ENCODE assay signal across 8 cellular contexts in the genomic region with DNA sequence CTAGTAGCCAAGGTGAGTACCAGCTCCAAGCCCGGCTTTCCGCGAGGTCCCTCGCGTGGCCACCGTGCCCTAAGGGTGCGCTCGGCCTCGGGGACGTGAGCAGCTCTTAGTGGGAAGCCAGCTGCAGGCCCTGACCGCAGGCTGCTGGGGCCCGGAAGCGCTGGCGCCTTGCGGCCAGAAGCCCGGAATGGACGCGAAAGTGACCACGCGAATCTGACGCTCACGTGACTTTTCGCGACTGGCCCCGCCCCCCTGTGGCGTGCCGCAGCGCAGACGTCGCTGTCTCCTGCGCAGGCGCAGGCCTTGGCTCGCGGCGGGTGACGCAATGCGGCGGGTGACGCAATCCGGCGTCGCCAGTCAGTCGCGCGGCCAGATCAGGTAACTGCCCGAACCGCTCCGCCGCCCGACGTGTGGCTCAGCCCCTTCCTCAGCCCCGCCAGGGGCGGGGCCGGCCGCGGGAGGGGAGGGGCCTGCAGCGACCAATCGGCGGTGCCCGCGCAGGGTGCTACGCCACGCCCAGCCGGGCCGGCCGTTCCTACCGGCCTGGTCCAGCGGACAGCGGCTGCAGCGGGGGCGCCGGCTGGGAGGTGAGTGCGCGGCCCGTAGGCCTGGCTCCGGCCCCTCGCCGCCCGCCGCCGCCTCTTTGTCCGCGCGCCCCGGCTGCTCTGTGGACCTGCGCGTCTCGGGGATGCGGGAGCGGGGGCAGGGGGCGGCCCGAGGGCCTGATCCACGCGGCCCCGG. TPM values are rescaled to one million over a fixed set of nuclear protein-coding genes. Genes with fewer than 3 reads are reported as not detected.
A peak's percentile ranks its signal among the peaks of the same experiment; 100 is the strongest.
DNase-seq lines count a peak whose midpoint lies in the region; TF ChIP-seq lines count a peak whose summit lies in the region.

A gene (plus strand): TSS at position 532 of the 741 bp plus-strand sequence. CDS start 2,202 bp downstream, outside the sequence.

- H2AFZ ChIP-seq in MM.1S (ENCODE audit: low read length) = peak within 1 kb of the TSS; percentile 67

- H3K79me2 ChIP-seq in MM.1S (ENCODE audit: low read length) = peaks cover 44% of the 10 kb centered on the region

- H3K4me3 ChIP-seq in MM.1S (ENCODE audit: low read length) = peak within 1 kb of the TSS; percentile 82
- H3K4me3 ChIP-seq in fibroblast of the aortic adventitia (ENCODE audit: low read depth, low read length) = peak within 1 kb of the TSS; percentile 84

- H3F3A ChIP-seq in MM.1S (ENCODE audit: insufficient read depth, low read length) = peaks cover 34% of the 10 kb centered on the region

- H3K9me2 ChIP-seq in MM.1S (replicated peaks; ENCODE audit: insufficient read depth, low read length) = no peaks in the 10 kb centered on the region

- in situ Hi-C loops in G401 (cut with HindIII; ENCODE audit: low sequenced_read_pairs) = no loop called here

- H3K27ac ChIP-seq in MM.1S (ENCODE audit: low read length) = peak within 1 kb of the TSS; percentile 87

- H4K20me1 ChIP-seq in MM.1S (ENCODE audit: insufficient read depth, low read length) = no peaks in the 10 kb centered on the region

- H3K4me1 Mint-ChIP-seq in nephron progenitor cell = peaks cover 60% of the 10 kb centered on the region
- H3K4me1 Mint-ChIP-seq in stimulated activated naive CD8-positive, alpha-beta T cell treated with anti-CD3 and anti-CD28 coated beads, Interleukin-15, Interleukin-2, amounts not matched to agents 100 ng/mL and 50 ng/mL, for 24 hours (ENCODE audit: low read depth) = peaks cover 71% of the 10 kb centered on the region

- H3K27me3 ChIP-seq in MM.1S (replicated peaks; ENCODE audit: insufficient read depth, low read length) = no peaks in the 10 kb centered on the region

- H3K4me3 Mint-ChIP-seq in nephron progenitor cell = peak within 1 kb of the TSS; percentile 91
- H3K4me3 Mint-ChIP-seq in stimulated activated naive CD8-positive, alpha-beta T cell treated with anti-CD3 and anti-CD28 coated beads, Interleukin-15, Interleukin-2, amounts not matched to agents 100 ng/mL and 50 ng/mL, for 24 hours = peak within 1 kb of the TSS; percentile 88

- H3K4me2 ChIP-seq in MM.1S (ENCODE audit: low read depth, low read length) = peak within 1 kb of the TSS; percentile 96

- H3K4me1 ChIP-seq in MM.1S (ENCODE audit: low read length) = peaks cover 37% of the 10 kb centered on the region

- DNase-seq in G401 (ENCODE audit: low spot score) (peak; percentile 97), HCEC 1CT (peak; percentile 97), MM.1S (peak; percentile 98), SHP77 treated with DMSO at 0.1 percent for 48 hours (lab: John Stamatoyannopoulos, UW) (peak; percentile 94), fibroblast of the aortic adventitia (ENCODE audit: low read depth) (peak; percentile 97), nephron progenitor cell (peak; percentile 99)
- DNase-seq in activated effector memory CD4-positive, alpha-beta T cell treated with anti-CD3 and anti-CD28 coated beads, Interleukin-2, amount 50 U/mL, for 16 hours = peak; percentile 100

- no peak for TF ChIP-seq CTCF in MM.1S (IDR thresholded peaks at IDR 0.05; ENCODE audit: low read length)
- no peak for TF ChIP-seq CTCF in fibroblast of the aortic adventitia (IDR thresholded peaks at IDR 0.05; ENCODE audit: insufficient read depth, low read length)
- no peak for TF ChIP-seq CTCF in nephron progenitor cell (IDR thresholded peaks at IDR 0.05)

- H3K27ac Mint-ChIP-seq in nephron progenitor cell = peak within 1 kb of the TSS; percentile 99
- H3K27ac Mint-ChIP-seq in stimulated activated naive CD8-positive, alpha-beta T cell treated with anti-CD3 and anti-CD28 coated beads, Interleukin-15, Interleukin-2, amounts not matched to agents 100 ng/mL and 50 ng/mL, for 24 hours = peak within 1 kb of the TSS; percentile 94

- H3K9me3 Mint-ChIP-seq in nephron progenitor cell = no peaks in the 10 kb centered on the region
- no peaks in the 10 kb centered on the region for H3K9me3 Mint-ChIP-seq in stimulated activated naive CD8-positive, alpha-beta T cell treated with anti-CD3 and anti-CD28 coated beads, Interleukin-15, Interleukin-2, amounts not matched to agents 100 ng/mL and 50 ng/mL, for 24 hours

- H3K36me3 Mint-ChIP-seq in nephron progenitor cell (ENCODE audit: low read depth) = peaks cover 24% of the 10 kb centered on the region
- peaks cover 25% of the 10 kb centered on the region for H3K36me3 Mint-ChIP-seq in stimulated activated naive CD8-positive, alpha-beta T cell treated with anti-CD3 and anti-CD28 coated beads, Interleukin-15, Interleukin-2, amounts not matched to agents 100 ng/mL and 50 ng/mL, for 24 hours (ENCODE audit: low read depth)

- H3K36me3 ChIP-seq in MM.1S (replicated peaks; ENCODE audit: insufficient read depth, low read length) = no peaks in the 10 kb centered on the region

- no peaks in the 10 kb centered on the region for H3K9me3 ChIP-seq in MM.1S (replicated peaks; ENCODE audit: insufficient read depth, low read length)

- H3K9ac ChIP-seq in MM.1S (ENCODE audit: low read length) = peak within 1 kb of the TSS; percentile 94

- no peaks in the 10 kb centered on the region for H3K27me3 Mint-ChIP-seq in nephron progenitor cell (ENCODE audit: low read depth, poor library complexity)
- H3K27me3 Mint-ChIP-seq in stimulated activated naive CD8-positive, alpha-beta T cell treated with anti-CD3 and anti-CD28 coated beads, Interleukin-15, Interleukin-2, amounts not matched to agents 100 ng/mL and 50 ng/mL, for 24 hours = no peaks in the 10 kb centered on the region

RNA-seq across cellular contexts. Expression of the gene that starts here (rescaled TPM):
- 9.0 and 24.1 TPM in 2 replicates for total RNA-seq in G401 (2014; rRNA removed; shearing (Covaris generic))
- total RNA-seq in fibroblast of the aortic adventitia (ENCODE audit: low replicate concordance) = 11.7 and 12.6 TPM in 2 replicates

Comparison
In these comparisons a context has a peak if more than half of its experiments do, and no peak if none do; other contexts are left out.
1. Peak in every context shown above with its lines: DNase-seq, H3K4me3 ChIP-seq and H3K27ac ChIP-seq.